1 cellular context compared by ENCODE assay signal in the genomic region with DNA sequence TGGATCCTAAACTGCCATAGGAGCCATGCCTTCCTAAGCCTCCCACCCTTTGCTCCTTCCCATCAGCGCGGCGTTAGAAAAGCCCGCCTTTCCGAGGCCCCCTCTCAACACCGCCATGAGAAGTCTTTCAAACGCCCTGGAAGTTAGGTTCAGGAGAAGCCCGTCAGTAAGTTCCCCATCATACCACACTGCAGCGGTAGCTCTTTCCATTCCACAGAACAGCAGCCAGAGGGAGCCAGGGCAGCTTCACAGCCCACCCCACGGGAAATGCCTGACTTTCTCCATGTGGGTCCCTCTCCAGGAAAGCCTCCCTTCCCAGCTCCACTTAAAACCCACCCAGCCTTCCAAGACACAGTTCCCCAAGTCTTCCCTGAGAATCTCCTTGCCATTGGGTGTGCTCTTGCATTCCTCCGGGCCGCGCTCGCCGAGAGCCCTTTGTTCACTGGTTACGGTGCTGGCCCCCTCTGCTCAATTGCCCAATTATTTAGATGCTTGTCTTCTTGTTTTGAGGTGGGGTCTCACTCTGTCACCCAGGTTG.
TF ChIP-seq lines count a peak whose summit lies in the region.

No MANE protein-coding gene starts in this region.

TF ChIP-seq in H1, 55 proteins besides CTCF, POLR2A, EP300 and RAD21:
- TF ChIP-seq FOSL1 (IDR thresholded peaks at IDR 0.05; ENCODE audit: insufficient read depth, low read depth, low read length) = no peak
- TF ChIP-seq, protein P1, sequence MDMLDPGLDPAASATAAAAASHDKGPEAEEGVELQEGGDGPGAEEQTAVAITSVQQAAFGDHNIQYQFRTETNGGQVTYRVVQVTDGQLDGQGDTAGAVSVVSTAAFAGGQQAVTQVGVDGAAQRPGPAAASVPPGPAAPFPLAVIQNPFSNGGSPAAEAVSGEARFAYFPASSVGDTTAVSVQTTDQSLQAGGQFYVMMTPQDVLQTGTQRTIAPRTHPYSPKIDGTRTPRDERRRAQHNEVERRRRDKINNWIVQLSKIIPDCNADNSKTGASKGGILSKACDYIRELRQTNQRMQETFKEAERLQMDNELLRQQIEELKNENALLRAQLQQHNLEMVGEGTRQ (IDR thresholded peaks at IDR 0.05; ENCODE audit: low read length) = no peak
- TF ChIP-seq SP1 (IDR thresholded peaks at IDR 0.05; ENCODE audit: low read depth, low read length) = no peak
- TF ChIP-seq EGR1 (IDR thresholded peaks at IDR 0.05; ENCODE audit: borderline replicate concordance, low read depth, low read length) = no peak
- no peak for TF ChIP-seq SAP30 (IDR thresholded peaks at IDR 0.05; ENCODE audit: insufficient read depth, insufficient replicate concordance, low read length)
- TF ChIP-seq JUND (IDR thresholded peaks at IDR 0.05; ENCODE audit: low read length) = no peak
- no peak for TF ChIP-seq BCL11A (IDR thresholded peaks at IDR 0.05; ENCODE audit: low read depth in 2 of 2, low read length in 2 of 2)
- TF ChIP-seq EZH2 (IDR thresholded peaks at IDR 0.05; ENCODE audit: low read depth, low read length, severe bottlenecking) = no peak
- no peak for TF ChIP-seq CREB1 (IDR thresholded peaks at IDR 0.05)
- TF ChIP-seq CHD1 (IDR thresholded peaks at IDR 0.05; ENCODE audit: low read depth, low read length) = no peak
- no peak for TF ChIP-seq RNF2 (IDR thresholded peaks at IDR 0.05; ENCODE audit: borderline replicate concordance, low read depth, low read length, missing control alignments, poor library complexity, severe bottlenecking)
- no peak for TF ChIP-seq TBP (IDR thresholded peaks at IDR 0.05; ENCODE audit: low read depth, low read length)
- no peak for TF ChIP-seq ZNF274 (IDR thresholded peaks at IDR 0.05; ENCODE audit: borderline replicate concordance, extremely low read depth, low read length)
- no peak for TF ChIP-seq KDM1A (IDR thresholded peaks at IDR 0.05; ENCODE audit: borderline replicate concordance, low read length)
